ENCODE assay signal across 21 cellular contexts in genomic region chr11:70298243-70298915, GRCh38. TPM values are rescaled to one million over a fixed set of nuclear protein-coding genes. Genes with fewer than 3 reads are reported as not detected.
DNase-seq lines count a peak whose midpoint lies in the region; ATAC-seq, FAIRE-seq and TF ChIP-seq lines count a peak whose summit lies in the region.
"Had no signal": no experiment of that assay in that cellular context is flagged by ENCODE, and none has a peak within 500 bp of the region (broad histone marks: within the 10 kb centered on the region; RNA-seq: fewer than 3 reads in every experiment).

No MANE protein-coding gene starts in this region.

- ATAC-seq in activated T-helper 17 cell treated with anti-CD3 and anti-CD28 coated beads, Interleukin-2, amount 50 U/mL, for 72 hours (replicated peaks) = no peak
- no peak for ATAC-seq in sciatic nerve
- ATAC-seq in HG02938 (IDR thresholded peaks at IDR 0.05; ENCODE audit: unreplicated experiment) = no peak
- ATAC-seq: T-cell had no signal

- H3K9me3 Mint-ChIP-seq in activated T-helper 17 cell treated with anti-CD3 and anti-CD28 coated beads, Interleukin-2, amount 50 U/mL, for 72 hours = no peaks in the 10 kb centered on the region
- peaks cover 9% of the 10 kb centered on the region for H3K9me3 Mint-ChIP-seq in glutamatergic neuron (ENCODE audit: unreplicated experiment)
- H3K9me3 Mint-ChIP-seq: activated naive CD4-positive, alpha-beta T cell treated with anti-CD3 and anti-CD28 coated beads, Interleukin-2, amount 50 U/mL, for 72 hours; CD4-positive, alpha-beta memory T cell; T-cell had no signal

- TF ChIP-seq POLR2A in GM12892 (IDR thresholded peaks at IDR 0.05; ENCODE audit: low read depth, low read length) = no peak

- POLR2A ChIA-PET in GM10248 (lab: Yijun Ruan, JAX) = no interaction called here

- no peak for DNase-seq in GM12892 (ENCODE audit: insufficient read length)
- DNase-seq in glutamatergic neuron = no peak
- DNase-seq in sciatic nerve (ENCODE audit: low spot score) = peak; percentile 10
- no peak for DNase-seq in GM10248 (ENCODE audit: extremely low spot score)
- DNase-seq in AG20443 (ENCODE audit: low spot score) = no peak
- DNase-seq: activated CD4-positive, alpha-beta T cell treated with anti-CD3 and anti-CD28 coated beads for 36 hours; CD4-positive, alpha-beta memory T cell; DMS153; left ventricle myocardium inferior; NCI-H1105; NCI-H2081; NCI-H446; nephron progenitor cell; SHP77 treated with DMSO at 0.1 percent for 48 hours; stimulated activated CD4-positive, alpha-beta T cell treated with anti-CD3 and anti-CD28 coated beads, Interleukin-1b, Interleukin-23, amount 100 ng/mL, for 48 hours; T-cell had no signal

- FAIRE-seq in GM12892 (lab: Jason Lieb, UNC) = peak; percentile 24
- FAIRE-seq: colon, G401.6 had no signal

- H3K27ac Mint-ChIP-seq in activated T-helper 17 cell treated with anti-CD3 and anti-CD28 coated beads, Interleukin-2, amount 50 U/mL, for 72 hours = peak overlapping the region; percentile 66
- H3K27ac Mint-ChIP-seq in glutamatergic neuron (ENCODE audit: unreplicated experiment) = peak overlapping the region; percentile 5
- H3K27ac Mint-ChIP-seq: activated CD4-positive, alpha-beta T cell treated with anti-CD3 and anti-CD28 coated beads for 36 hours; nephron progenitor cell; T-cell had no signal

- CTCF ChIA-PET in GM10248 (lab: Yijun Ruan, JAX) = interaction anchor here (1.0 kb wide), 1 partner anchor 10 kb away, joined by 4 read pairs; no protein-coding TSS in a partner anchor

- no peak overlapping the region for H3K4me3 Mint-ChIP-seq in activated T-helper 17 cell treated with anti-CD3 and anti-CD28 coated beads, Interleukin-2, amount 50 U/mL, for 72 hours
- no peak overlapping the region for H3K4me3 Mint-ChIP-seq in glutamatergic neuron (ENCODE audit: unreplicated experiment)
- H3K4me3 Mint-ChIP-seq: activated CD4-positive, alpha-beta T cell treated with anti-CD3 and anti-CD28 coated beads for 36 hours; CD4-positive, alpha-beta memory T cell; nephron progenitor cell; T-cell had no signal

- intact Hi-C loops in sciatic nerve (cut with DNase I) = no loop called here

- peaks cover 58% of the 10 kb centered on the region for H3K36me3 Mint-ChIP-seq in activated T-helper 17 cell treated with anti-CD3 and anti-CD28 coated beads, Interleukin-2, amount 50 U/mL, for 72 hours (ENCODE audit: low read depth)
- H3K36me3 Mint-ChIP-seq in glutamatergic neuron (ENCODE audit: unreplicated experiment) = no peaks in the 10 kb centered on the region

- no peak for TF ChIP-seq CTCF in glutamatergic neuron (IDR thresholded peaks at IDR 0.05; ENCODE audit: partially characterized antibody, unreplicated experiment)
- no peak for TF ChIP-seq CTCF in GM10248 (IDR thresholded peaks at IDR 0.05; ENCODE audit: control extremely low read depth, extremely low read depth, low read depth, missing control alignments)

- H3K4me1 Mint-ChIP-seq in activated T-helper 17 cell treated with anti-CD3 and anti-CD28 coated beads, Interleukin-2, amount 50 U/mL, for 72 hours = peaks cover 21% of the 10 kb centered on the region
- H3K4me1 Mint-ChIP-seq in glutamatergic neuron (ENCODE audit: low read depth, unreplicated experiment) = peaks cover 13% of the 10 kb centered on the region

- H3K27me3 Mint-ChIP-seq in activated T-helper 17 cell treated with anti-CD3 and anti-CD28 coated beads, Interleukin-2, amount 50 U/mL, for 72 hours = no peaks in the 10 kb centered on the region
- peaks cover 2% of the 10 kb centered on the region for H3K27me3 Mint-ChIP-seq in glutamatergic neuron (ENCODE audit: unreplicated experiment)
- H3K27me3 Mint-ChIP-seq: activated CD4-positive, alpha-beta T cell treated with anti-CD3 and anti-CD28 coated beads for 36 hours; CD4-positive, alpha-beta memory T cell; T-cell had no signal

RNA-seq across cellular contexts. Expression of gene PPFIA1, which starts 27.9 kb away (rescaled TPM):
- polyA plus RNA-seq in GM12892 (2012; ENCODE audit: missing spikeins) = 15.3 TPM
- 10 to 100 TPM; 34.0 to 44.5 TPM for total RNA-seq in activated T-helper 17 cell treated with anti-CD3 and anti-CD28 coated beads, Interleukin-2, amount 50 U/mL, for 72 hours
- 98.6 TPM for total RNA-seq in glutamatergic neuron (ENCODE audit: unreplicated experiment)
- total RNA-seq in sciatic nerve = 82.4 TPM
